Comparison of ENCODE assay signal across 8 cellular contexts in the genomic region with DNA sequence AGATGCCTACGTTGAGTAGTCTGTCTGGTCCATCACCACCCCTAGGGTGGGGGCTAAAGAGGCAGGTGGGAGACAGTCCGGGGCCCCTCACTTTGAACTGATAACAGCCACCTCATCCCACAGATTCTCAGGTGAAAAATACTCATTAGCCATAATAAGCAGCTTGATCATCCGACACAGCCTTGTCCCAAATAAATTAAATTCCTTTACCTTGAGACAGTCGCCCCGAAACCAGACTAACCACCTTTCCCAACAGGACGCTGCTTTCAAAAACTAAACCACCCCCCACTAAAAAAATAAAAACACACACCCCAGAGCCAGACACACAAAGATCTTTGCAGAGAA.
DNase-seq lines count a peak whose midpoint lies in the region; ATAC-seq and TF ChIP-seq lines count a peak whose summit lies in the region.

No MANE protein-coding gene starts in this region.

- 37 to 49% methylated on average over 6 of the region's 6 CpGs for WGBS in esophagus, 2 donors
- 28% methylated on average over 6 of the region's 6 CpGs for WGBS in prostate gland

- no peak for TF ChIP-seq POLR2A in Peyer's patch (IDR thresholded peaks at IDR 0.05)
- TF ChIP-seq POLR2A in prostate gland (IDR thresholded peaks at IDR 0.05) = no peak

- intact Hi-C loops in prostate gland (cut with DNase I) = loop anchor here (5.0 to 10.0 kb wide), 3 partner anchors 99 to 172 kb away; no protein-coding TSS in a partner anchor

- DNase-seq in GM06990 (ENCODE audit: extremely low read depth, insufficient read length) (no peak), Peyer's patch (no peak), prostate gland (ENCODE audit: low spot score) (no peak), left lobe of liver (ENCODE audit: low spot score) (no peak), NCI-H748 treated with DMSO at 0.1 percent for 48 hours (lab: John Stamatoyannopoulos, UW) (no peak)
- DNase-seq in stimulated activated CD4-positive, alpha-beta T cell treated with anti-CD3 and anti-CD28 coated beads, Interleukin-1b, Interleukin-23, amount 100 ng/mL, for 48 hours = no peak

- peaks cover 0 to 65% (median 2%) of the 10 kb centered on the region in 4 donors for H3K4me1 ChIP-seq in Peyer's patch
- H3K4me1 ChIP-seq in esophagus (ENCODE audit: control insufficient read depth in 2 of 2, insufficient read depth in 2 of 2, low read length in 1 of 2) = peaks cover 18 to 36% of the 10 kb centered on the region in 2 donors
- H3K4me1 ChIP-seq in prostate gland (replicated peaks) = peaks cover 55% of the 10 kb centered on the region

- no peaks in the 10 kb centered on the region; the same call in 1 of the 2 replicates for H3K27me3 ChIP-seq in GM06990 (replicated peaks; ENCODE audit: control insufficient read depth, insufficient read depth, low read length)
- H3K27me3 ChIP-seq in Peyer's patch = no peaks in the 10 kb centered on the region
- no peaks in the 10 kb centered on the region for H3K27me3 ChIP-seq in esophagus (ENCODE audit: control insufficient read depth in 1 of 2, insufficient read depth in 2 of 2, low read length in 2 of 2)
- H3K27me3 ChIP-seq in prostate gland (replicated peaks; ENCODE audit: insufficient read depth) = no peaks in the 10 kb centered on the region

- no peak for ATAC-seq in GM18519 (IDR thresholded peaks at IDR 0.05; ENCODE audit: low FRiP score, unreplicated experiment)
- ATAC-seq in left lobe of liver = no peak

- H3K27ac ChIP-seq in Peyer's patch = peak overlapping the region in 3 of 4 donors; percentile 91 to 98 (median 95)
- H3K27ac ChIP-seq in esophagus (ENCODE audit: low read depth in 2 of 2, low read length in 1 of 2) = peak overlapping the region; percentile 6 to 83
- peak overlapping the region; percentile 91 to 96 for H3K27ac ChIP-seq in prostate gland

- H3K36me3 ChIP-seq in GM06990 (ENCODE audit: control insufficient read depth, insufficient read depth, low read length) = no peaks in the 10 kb centered on the region
- H3K36me3 ChIP-seq in Peyer's patch = no peaks in the 10 kb centered on the region
- H3K36me3 ChIP-seq in esophagus (ENCODE audit: control insufficient read depth in 2 of 2, insufficient read depth in 2 of 2, low read length in 1 of 2) = peaks cover 0 to 6% of the 10 kb centered on the region in 2 donors
- H3K36me3 ChIP-seq in prostate gland = no peaks in the 10 kb centered on the region

- TF ChIP-seq CTCF in GM06990 (IDR thresholded peaks at IDR 0.05; ENCODE audit: insufficient read depth, low read length, poor library complexity, severe bottlenecking) = no peak
- TF ChIP-seq CTCF in Peyer's patch (IDR thresholded peaks at IDR 0.05) = no peak
- no peak for TF ChIP-seq CTCF in prostate gland (IDR thresholded peaks at IDR 0.05)

- H3K9me3 ChIP-seq in Peyer's patch (no peaks in the 10 kb centered on the region), esophagus (ENCODE audit: control insufficient read depth in 2 of 2, insufficient read depth in 1 of 2, low read depth in 1 of 2, low read length in 1 of 2) (no peaks in the 10 kb centered on the region), prostate gland (no peaks in the 10 kb centered on the region)

- H3K4me3 ChIP-seq in GM06990 (replicated peaks; ENCODE audit: low read depth, low read length) = peak overlapping the region; percentile 78
- H3K4me3 ChIP-seq in Peyer's patch = peak overlapping the region; percentile 84 to 94 (median 92)
- H3K4me3 ChIP-seq in esophagus (ENCODE audit: low read depth in 1 of 2, low read length in 2 of 2) = peak overlapping the region in 1 of 2 donors; percentile 92
- peak overlapping the region; percentile 67 to 86 for H3K4me3 ChIP-seq in prostate gland

Comparison
In these comparisons a context has a peak if more than half of its experiments do, and no peak if none do; other contexts are left out.
1. H3K27ac ChIP-seq: peak in every context shown above with its lines; median percentile 95 in Peyer's patch; 94 in prostate gland; 44 in esophagus.